ENCODE assay signal across 1 cellular context in the genomic region with DNA sequence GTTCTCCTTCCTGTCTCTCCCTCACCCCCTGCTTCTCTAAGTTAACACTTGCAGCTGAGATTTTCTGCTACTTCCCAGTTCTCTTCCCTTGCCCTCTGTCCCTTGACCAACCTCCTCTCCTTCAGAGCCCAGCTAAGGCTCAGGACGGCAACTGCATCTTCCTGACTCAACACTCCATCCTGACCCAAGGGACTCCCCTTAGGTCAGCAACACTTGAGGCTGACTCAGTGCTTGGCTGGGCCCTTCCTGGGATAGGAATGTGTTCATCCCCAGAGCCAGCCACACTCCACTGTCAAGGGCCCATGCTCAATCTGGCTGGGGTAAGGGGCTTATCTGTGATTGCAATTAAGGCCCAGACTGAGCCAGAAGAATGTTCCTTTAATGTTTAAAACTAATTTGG.
TF ChIP-seq lines count a peak whose summit lies in the region.

No MANE protein-coding gene starts in this region.

TF ChIP-seq in HCT116, 20 proteins besides CTCF, POLR2A, EP300 and RAD21:
- TF ChIP-seq, protein P1, sequence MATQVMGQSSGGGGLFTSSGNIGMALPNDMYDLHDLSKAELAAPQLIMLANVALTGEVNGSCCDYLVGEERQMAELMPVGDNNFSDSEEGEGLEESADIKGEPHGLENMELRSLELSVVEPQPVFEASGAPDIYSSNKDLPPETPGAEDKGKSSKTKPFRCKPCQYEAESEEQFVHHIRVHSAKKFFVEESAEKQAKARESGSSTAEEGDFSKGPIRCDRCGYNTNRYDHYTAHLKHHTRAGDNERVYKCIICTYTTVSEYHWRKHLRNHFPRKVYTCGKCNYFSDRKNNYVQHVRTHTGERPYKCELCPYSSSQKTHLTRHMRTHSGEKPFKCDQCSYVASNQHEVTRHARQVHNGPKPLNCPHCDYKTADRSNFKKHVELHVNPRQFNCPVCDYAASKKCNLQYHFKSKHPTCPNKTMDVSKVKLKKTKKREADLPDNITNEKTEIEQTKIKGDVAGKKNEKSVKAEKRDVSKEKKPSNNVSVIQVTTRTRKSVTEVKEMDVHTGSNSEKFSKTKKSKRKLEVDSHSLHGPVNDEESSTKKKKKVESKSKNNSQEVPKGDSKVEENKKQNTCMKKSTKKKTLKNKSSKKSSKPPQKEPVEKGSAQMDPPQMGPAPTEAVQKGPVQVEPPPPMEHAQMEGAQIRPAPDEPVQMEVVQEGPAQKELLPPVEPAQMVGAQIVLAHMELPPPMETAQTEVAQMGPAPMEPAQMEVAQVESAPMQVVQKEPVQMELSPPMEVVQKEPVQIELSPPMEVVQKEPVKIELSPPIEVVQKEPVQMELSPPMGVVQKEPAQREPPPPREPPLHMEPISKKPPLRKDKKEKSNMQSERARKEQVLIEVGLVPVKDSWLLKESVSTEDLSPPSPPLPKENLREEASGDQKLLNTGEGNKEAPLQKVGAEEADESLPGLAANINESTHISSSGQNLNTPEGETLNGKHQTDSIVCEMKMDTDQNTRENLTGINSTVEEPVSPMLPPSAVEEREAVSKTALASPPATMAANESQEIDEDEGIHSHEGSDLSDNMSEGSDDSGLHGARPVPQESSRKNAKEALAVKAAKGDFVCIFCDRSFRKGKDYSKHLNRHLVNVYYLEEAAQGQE (IDR thresholded peaks at IDR 0.05; ENCODE audit: low read depth) = no peak
- TF ChIP-seq TCF7L2 (IDR thresholded peaks at IDR 0.05; ENCODE audit: borderline replicate concordance, extremely low read depth, insufficient read depth, insufficient read length) (no peak), ZFX (IDR thresholded peaks at IDR 0.05) (no peak), FOSL1 (IDR thresholded peaks at IDR 0.05; ENCODE audit: low read depth) (no peak), SIN3A (IDR thresholded peaks at IDR 0.05; ENCODE audit: low read depth) (no peak), ZNF274 (IDR thresholded peaks at IDR 0.05; ENCODE audit: low read depth, low read length) (no peak), EGR1 (IDR thresholded peaks at IDR 0.05; ENCODE audit: low read depth) (no peak), ELF1 (IDR thresholded peaks at IDR 0.05; ENCODE audit: borderline replicate concordance, low read depth) (no peak), SRF (IDR thresholded peaks at IDR 0.05; ENCODE audit: low read depth) (no peak), CBX3 (IDR thresholded peaks at IDR 0.05; ENCODE audit: low read depth) (no peak), EZH2phosphoT487 (IDR thresholded peaks at IDR 0.05; ENCODE audit: borderline replicate concordance) (no peak), JUND (IDR thresholded peaks at IDR 0.05) (no peak), YY1 (IDR thresholded peaks at IDR 0.05; ENCODE audit: extremely low read depth, insufficient replicate concordance, low read depth, low read length) (no peak), SP1 (IDR thresholded peaks at IDR 0.05; ENCODE audit: low read depth) (no peak)
- TF ChIP-seq, protein P2, sequence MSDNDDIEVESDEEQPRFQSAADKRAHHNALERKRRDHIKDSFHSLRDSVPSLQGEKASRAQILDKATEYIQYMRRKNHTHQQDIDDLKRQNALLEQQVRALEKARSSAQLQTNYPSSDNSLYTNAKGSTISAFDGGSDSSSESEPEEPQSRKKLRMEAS (IDR thresholded peaks at IDR 0.05) = no peak
- TF ChIP-seq, protein P3, sequence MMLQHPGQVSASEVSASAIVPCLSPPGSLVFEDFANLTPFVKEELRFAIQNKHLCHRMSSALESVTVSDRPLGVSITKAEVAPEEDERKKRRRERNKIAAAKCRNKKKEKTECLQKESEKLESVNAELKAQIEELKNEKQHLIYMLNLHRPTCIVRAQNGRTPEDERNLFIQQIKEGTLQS (IDR thresholded peaks at IDR 0.05) = no peak
- TF ChIP-seq, protein P4, sequence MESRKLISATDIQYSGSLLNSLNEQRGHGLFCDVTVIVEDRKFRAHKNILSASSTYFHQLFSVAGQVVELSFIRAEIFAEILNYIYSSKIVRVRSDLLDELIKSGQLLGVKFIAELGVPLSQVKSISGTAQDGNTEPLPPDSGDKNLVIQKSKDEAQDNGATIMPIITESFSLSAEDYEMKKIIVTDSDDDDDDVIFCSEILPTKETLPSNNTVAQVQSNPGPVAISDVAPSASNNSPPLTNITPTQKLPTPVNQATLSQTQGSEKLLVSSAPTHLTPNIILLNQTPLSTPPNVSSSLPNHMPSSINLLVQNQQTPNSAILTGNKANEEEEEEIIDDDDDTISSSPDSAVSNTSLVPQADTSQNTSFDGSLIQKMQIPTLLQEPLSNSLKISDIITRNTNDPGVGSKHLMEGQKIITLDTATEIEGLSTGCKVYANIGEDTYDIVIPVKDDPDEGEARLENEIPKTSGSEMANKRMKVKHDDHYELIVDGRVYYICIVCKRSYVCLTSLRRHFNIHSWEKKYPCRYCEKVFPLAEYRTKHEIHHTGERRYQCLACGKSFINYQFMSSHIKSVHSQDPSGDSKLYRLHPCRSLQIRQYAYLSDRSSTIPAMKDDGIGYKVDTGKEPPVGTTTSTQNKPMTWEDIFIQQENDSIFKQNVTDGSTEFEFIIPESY (IDR thresholded peaks at IDR 0.05; ENCODE audit: extremely low read depth, insufficient replicate concordance, low read length) = no peak
